17 cellular contexts compared by ENCODE assay signal in the genomic region with DNA sequence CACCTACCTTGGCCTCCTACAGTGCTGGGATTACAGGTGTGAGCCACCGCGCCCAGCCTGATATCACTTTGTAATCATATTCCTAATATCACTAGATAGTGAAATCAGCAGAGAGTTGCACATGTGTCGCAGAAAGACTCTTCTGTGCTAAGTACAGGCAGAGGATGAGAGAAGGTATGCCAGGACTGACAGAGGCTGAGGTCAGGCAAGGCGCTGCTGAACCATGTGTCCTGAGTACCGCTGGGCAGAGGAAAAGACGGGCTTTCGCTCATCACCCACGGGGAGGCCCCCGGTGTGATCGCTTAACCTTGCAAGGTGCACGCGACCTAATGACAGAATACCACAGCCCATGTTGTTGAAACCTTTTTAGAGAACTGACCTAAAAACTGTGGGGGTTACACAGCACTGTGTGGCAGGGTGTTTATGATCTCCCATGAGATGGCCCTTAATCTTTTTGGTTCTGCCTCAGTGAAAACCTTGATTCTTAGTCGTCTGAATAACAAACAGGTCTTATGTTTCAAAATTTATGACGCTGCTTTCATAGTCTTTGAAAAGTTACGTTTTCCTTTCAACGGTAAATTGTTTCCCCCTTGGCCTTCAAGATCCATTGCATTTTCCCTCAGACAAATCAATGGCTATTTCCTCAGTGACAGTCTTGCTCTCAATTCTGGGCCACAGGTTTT. TPM values are rescaled to one million over a fixed set of nuclear protein-coding genes. Genes with fewer than 3 reads are reported as not detected.
DNase-seq lines count a peak whose midpoint lies in the region; ATAC-seq and TF ChIP-seq lines count a peak whose summit lies in the region.
"Had no signal": no experiment of that assay in that cellular context is flagged by ENCODE, and none has a peak within 500 bp of the region (broad histone marks: within the 10 kb centered on the region; RNA-seq: fewer than 3 reads in every experiment).

No MANE protein-coding gene starts in this region.

- H2AK5ac ChIP-seq in trophoblast cell (ENCODE audit: low read length), result no peak overlapping the region

- POLR2A ChIA-PET in HEK293 (lab: Yijun Ruan, JAX), result no interaction called here

- intact Hi-C loops in heart right ventricle (cut with DNase I), result no loop called here

- no peak overlapping the region for H2AFZ ChIP-seq in trophoblast cell (ENCODE audit: insufficient read depth, low read length, poor library complexity)

- H3K9ac ChIP-seq in endodermal cell (ENCODE audit: extremely low read depth, low read length, poor library complexity, severe bottlenecking) (no peak overlapping the region), trophoblast cell (ENCODE audit: low read length) (no peak overlapping the region)
- H3K9ac ChIP-seq: BLaER1 had no signal

- H3K27me3 Mint-ChIP-seq in endodermal cell (ENCODE audit: insufficient read depth), result peaks cover 15% of the 10 kb centered on the region

- WGBS in heart right ventricle, 2 donors, result 76 to 79% methylated on average over 16 of the region's 16 CpGs
- WGBS in endodermal cell (ENCODE audit: insufficient coverage in 1 of 2, insufficient read length in 1 of 2), 2 experiments, result 91% methylated on average over 15 to 16 of the region's 16 CpGs
- no CpG with 5 or more reads among the region's 16 CpGs for WGBS in trophoblast cell (ENCODE audit: extremely low coverage, insufficient coverage, insufficient read length)

- H2BK5ac ChIP-seq in trophoblast cell (ENCODE audit: low read depth, low read length, poor library complexity), result no peak overlapping the region

- no peak overlapping the region for H3K23ac ChIP-seq in trophoblast cell (ENCODE audit: low read length)

- H4K91ac ChIP-seq in trophoblast cell (ENCODE audit: low read depth, low read length), result no peak overlapping the region

- no peaks in the 10 kb centered on the region for H3K36me3 Mint-ChIP-seq in endodermal cell (ENCODE audit: low read depth)
- H3K36me3 Mint-ChIP-seq: CD14-positive monocyte; CD4-positive, alpha-beta memory T cell had no signal

- no peaks in the 10 kb centered on the region for H3K9me3 Mint-ChIP-seq in endodermal cell

- no peak overlapping the region for H3K18ac ChIP-seq in trophoblast cell (ENCODE audit: low read length)

- H3K4ac ChIP-seq in trophoblast cell (ENCODE audit: low read depth, low read length), result no peak overlapping the region

- ATAC-seq in heart right ventricle (no peak), GM21423 (IDR thresholded peaks at IDR 0.05; ENCODE audit: unreplicated experiment) (no peak), left lobe of liver (no peak)

- H3K4me3 Mint-ChIP-seq in endodermal cell, result no peak overlapping the region
- H3K4me3 Mint-ChIP-seq: CD4-positive, alpha-beta memory T cell had no signal

- no peak overlapping the region for H3K27ac Mint-ChIP-seq in endodermal cell
- H3K27ac Mint-ChIP-seq: CD4-positive, alpha-beta memory T cell had no signal

- no peaks in the 10 kb centered on the region for H3K79me2 ChIP-seq in trophoblast cell (ENCODE audit: control insufficient read depth, insufficient read depth, low read length, poor library complexity)

- H3K4me2 ChIP-seq in trophoblast cell (ENCODE audit: low read length), result no peak overlapping the region
- H3K4me2 ChIP-seq: BLaER1 had no signal

- H3K79me1 ChIP-seq in trophoblast cell (ENCODE audit: low read length), result no peaks in the 10 kb centered on the region

- H3K9me3 ChIP-seq in cardiac muscle cell (ENCODE audit: low read depth), result no peaks in the 10 kb centered on the region
- no peaks in the 10 kb centered on the region for H3K9me3 ChIP-seq in heart right ventricle
- no peaks in the 10 kb centered on the region for H3K9me3 ChIP-seq in HEK293 (ENCODE audit: control insufficient read depth, insufficient read depth, low read depth, low read length)
- no peaks in the 10 kb centered on the region for H3K9me3 ChIP-seq in endodermal cell (ENCODE audit: control insufficient read depth, low read length)
- H3K9me3 ChIP-seq in trophoblast cell (ENCODE audit: insufficient read depth, low read depth, low read length), result peaks cover 3% of the 10 kb centered on the region
- H3K9me3 ChIP-seq: BLaER1 had no signal

- no peak overlapping the region for H4K8ac ChIP-seq in trophoblast cell (ENCODE audit: low read depth, low read length)

- TF ChIP-seq CTCF in cardiac muscle cell (IDR thresholded peaks at IDR 0.05; ENCODE audit: low read depth, low read length), result no peak
- TF ChIP-seq CTCF in heart right ventricle (IDR thresholded peaks at IDR 0.05), result no peak
- no peak for TF ChIP-seq CTCF in HEK293 (tag by site-specific recombination; IDR thresholded peaks at IDR 0.05)
- no peak for TF ChIP-seq CTCF in endodermal cell (conservative IDR thresholded peaks at IDR 0.05)

- H3K4me3 ChIP-seq in cardiac muscle cell, result no peak overlapping the region
- no peak overlapping the region for H3K4me3 ChIP-seq in heart right ventricle
- no peak overlapping the region for H3K4me3 ChIP-seq in HEK293 (ENCODE audit: low read depth, low read length)
- H3K4me3 ChIP-seq in endodermal cell (ENCODE audit: low read length), result no peak overlapping the region
- no peak overlapping the region for H3K4me3 ChIP-seq in trophoblast cell (ENCODE audit: low read depth, low read length)
- H3K4me3 ChIP-seq: BLaER1 had no signal

- no peaks in the 10 kb centered on the region for H3K27me3 ChIP-seq in cardiac muscle cell
- peaks cover 0 to 40% (median 20%) of the 10 kb centered on the region in 7 donors for H3K27me3 ChIP-seq in heart right ventricle
- H3K27me3 ChIP-seq in endodermal cell (ENCODE audit: control insufficient read depth, insufficient read depth, low read length, poor library complexity, severe bottlenecking), result no peaks in the 10 kb centered on the region
- H3K27me3 ChIP-seq in trophoblast cell (ENCODE audit: insufficient read depth, low read length), result no peaks in the 10 kb centered on the region

- peak overlapping the region; percentile 89 for H3K27ac ChIP-seq in cardiac muscle cell
- no peak overlapping the region for H3K27ac ChIP-seq in heart right ventricle
- no peak overlapping the region for H3K27ac ChIP-seq in HEK293 (ENCODE audit: extremely low read depth, low read depth, low read length)
- H3K27ac ChIP-seq in endodermal cell (ENCODE audit: low read depth, low read length), result no peak overlapping the region
- no peak overlapping the region for H3K27ac ChIP-seq in trophoblast cell (ENCODE audit: low read depth, low read length)
- H3K27ac ChIP-seq: BLaER1 had no signal

- H3K36me3 ChIP-seq in cardiac muscle cell (no peaks in the 10 kb centered on the region), heart right ventricle (no peaks in the 10 kb centered on the region), HEK293 (ENCODE audit: control insufficient read depth in 2 of 2, insufficient read depth in 1 of 2, low read length in 2 of 2) (no peaks in the 10 kb centered on the region), endodermal cell (ENCODE audit: control insufficient read depth, insufficient read depth, low read length) (no peaks in the 10 kb centered on the region), trophoblast cell (ENCODE audit: control insufficient read depth in 1 of 2, insufficient read depth in 2 of 2, low read length in 2 of 2) (no peaks in the 10 kb centered on the region)
- H3K36me3 ChIP-seq: BLaER1 had no signal

- H3K14ac ChIP-seq in trophoblast cell (ENCODE audit: low read length), result no peak overlapping the region

- no peak overlapping the region for H2BK12ac ChIP-seq in trophoblast cell (ENCODE audit: low read length)

- CTCF ChIA-PET in HEK293 (lab: Yijun Ruan, JAX), result no interaction called here

- no peaks in the 10 kb centered on the region for H3K4me1 Mint-ChIP-seq in endodermal cell
- H3K4me1 Mint-ChIP-seq: CD14-positive monocyte; CD4-positive, alpha-beta memory T cell had no signal

- H4K12ac ChIP-seq in trophoblast cell (ENCODE audit: low read depth, low read length), result no peak overlapping the region

- no peak overlapping the region for H2BK120ac ChIP-seq in trophoblast cell (ENCODE audit: insufficient read depth, low read length, poor library complexity)

- H3K4me1 ChIP-seq in cardiac muscle cell (ENCODE audit: low read depth) (peaks cover 79% of the 10 kb centered on the region), heart right ventricle (peaks cover 0 to 39% (median 13%) of the 10 kb centered on the region in 9 donors), HEK293 (ENCODE audit: control insufficient read depth, insufficient read depth, low read length) (no peaks in the 10 kb centered on the region), endodermal cell (ENCODE audit: control insufficient read depth, insufficient read depth, low read length) (no peaks in the 10 kb centered on the region), trophoblast cell (ENCODE audit: control insufficient read depth in 1 of 2, insufficient read depth in 2 of 2, low read length in 2 of 2) (no peaks in the 10 kb centered on the region)
- H3K4me1 ChIP-seq: BLaER1 had no signal

- DNase-seq in cardiac muscle cell (ENCODE audit: low read depth in 1 of 2, low spot score in 1 of 2) (no peak), heart right ventricle (no peak), endodermal cell (peak; percentile 35), trophoblast cell (no peak), left lobe of liver (ENCODE audit: low spot score) (no peak)
- DNase-seq in stimulated activated CD8-positive, alpha-beta memory T cell treated with anti-CD3 and anti-CD28 coated beads, Interleukin-4, amount 100 ng/mL, for 48 hours, result peak; percentile 11
- DNase-seq: 8988T; CD4-positive, alpha-beta memory T cell; DMS79 treated with DMSO at 0.1 percent for 48 hours; GF-D8; GOT3; H7 had no signal

TF ChIP-seq in HEK293, 187 proteins besides CTCF, POLR2A, EP300 and RAD21 (continues in another document):
- TF ChIP-seq ZNF16 (tag by site-specific recombination; IDR thresholded peaks at IDR 0.05; ENCODE audit: low read depth), result no peak
- TF ChIP-seq ZNF175 (tag by site-specific recombination; IDR thresholded peaks at IDR 0.05), result no peak
- no peak for TF ChIP-seq ZNF501 (tag by site-specific recombination; IDR thresholded peaks at IDR 0.05)

RNA-seq across cellular contexts. Expression of a gene that starts 12.2 kb away (rescaled TPM):
- 189 and 201 TPM in 2 replicates for total RNA-seq in cardiac muscle cell
- 123 and 136 TPM in 2 replicates for polyA plus RNA-seq in cardiac muscle cell
- total RNA-seq in heart right ventricle, result 10 to 100 TPM; 14.2 to 30.1 (median 19.4) TPM
- 1 to 10 TPM; 4.0 to 4.3 TPM for polyA plus RNA-seq in heart right ventricle
- total RNA-seq in endodermal cell, result under 1 TPM; 0.07 to 0.09 TPM
- polyA plus RNA-seq in endodermal cell (2013, experiment 1 of 2), result not detected
- polyA plus RNA-seq in endodermal cell (2013, experiment 2 of 2), result 0.08 TPM
- polyA plus RNA-seq in trophoblast cell (2013), result 0.05 and 0.07 TPM in 2 replicates
- total RNA-seq in left lobe of liver, result 0.03 TPM
- polyA plus RNA-seq: CD14-positive monocyte; CD4-positive, alpha-beta memory T cell had no signal

RNA-seq across cellular contexts. Expression of a gene that starts 44.1 kb away (rescaled TPM):
- 2.9 and 5.9 TPM in 2 replicates for total RNA-seq in cardiac muscle cell
- 4.7 and 6.6 TPM in 2 replicates for polyA plus RNA-seq in cardiac muscle cell
- total RNA-seq in heart right ventricle, result under 1 TPM in 9 of 10 donors, not detected in 1; 0.09 to 0.44 (median 0.21) TPM
- under 1 TPM; 0.29 to 0.90 TPM for polyA plus RNA-seq in heart right ventricle
- total RNA-seq in endodermal cell, result under 1 TPM; 0.26 to 0.82 TPM
- 0.28 TPM for polyA plus RNA-seq in endodermal cell (2013, experiment 1 of 2)
- polyA plus RNA-seq in endodermal cell (2013, experiment 2 of 2), result 0.25 TPM
- 2.8 and 2.9 TPM in 2 replicates for polyA plus RNA-seq in trophoblast cell (2013)
- 30.7 TPM for total RNA-seq in left lobe of liver
- total RNA-seq: A673; CD4-positive, alpha-beta memory T cell had no signal
- polyA plus RNA-seq: CD14-positive monocyte; CD4-positive, alpha-beta memory T cell had no signal

Comparison
In these comparisons a context has a peak if more than half of its experiments do, and no peak if none do; other contexts are left out.
1. DNase-seq: peak in endodermal cell (single experiment) and stimulated activated CD8-positive, alpha-beta memory T cell treated with anti-CD3 and anti-CD28 coated beads, Interleukin-4, amount 100 ng/mL, for 48 hours (single experiment); none in cardiac muscle cell (0 of 2), heart right ventricle (0 of 2), trophoblast cell (0 of 2) and left lobe of liver (single experiment).
2. RNA of a gene that starts 12.2 kb away (total RNA-seq): 189 to 201 TPM in cardiac muscle cell and 14.2 to 30.1 TPM in heart right ventricle; 0.07 to 0.09 TPM in endodermal cell and 0.03 TPM in left lobe of liver (single experiment); every median in the first group is over 10 times any median in the second.